1 cellular context compared by ENCODE assay signal in genomic region chr12:4645023-4645422, GRCh38.
TF ChIP-seq lines count a peak whose summit lies in the region.

No MANE protein-coding gene starts in this region.

TF ChIP-seq in H1, 55 proteins besides CTCF, POLR2A, EP300 and RAD21:
- TF ChIP-seq BACH1 (IDR thresholded peaks at IDR 0.05; ENCODE audit: low read length) (no peak), RFX5 (IDR thresholded peaks at IDR 0.05; ENCODE audit: borderline replicate concordance, low read depth, low read length) (no peak; the same call in 1 of the 2 replicates), POLR2AphosphoS5 (IDR thresholded peaks at IDR 0.05; ENCODE audit: low read depth, low read length) (no peak), HDAC2 (IDR thresholded peaks at IDR 0.05; ENCODE audit: borderline replicate concordance in 1 of 2, low read depth in 2 of 2, low read length in 2 of 2) (no peak), ATF3 (IDR thresholded peaks at IDR 0.05; ENCODE audit: insufficient read depth, low read depth, low read length) (no peak), SIRT6 (IDR thresholded peaks at IDR 0.05; ENCODE audit: low read length) (no peak), RBBP5 (IDR thresholded peaks at IDR 0.05; ENCODE audit: borderline replicate concordance, low read depth, low read length) (no peak), ATF2 (IDR thresholded peaks at IDR 0.05; ENCODE audit: low read length) (no peak)
